ENCODE assay signal across 17 cellular contexts in genomic region chr4:112199041-112199440, GRCh38. TPM values are rescaled to one million over a fixed set of nuclear protein-coding genes. Genes with fewer than 3 reads are reported as not detected.
A peak's percentile ranks its signal among the peaks of the same experiment; 100 is the strongest.
DNase-seq lines count a peak whose midpoint lies in the region; ATAC-seq and TF ChIP-seq lines count a peak whose summit lies in the region.
"Had no signal": no experiment of that assay in that cellular context is flagged by ENCODE, and none has a peak within 500 bp of the region (broad histone marks: within the 10 kb centered on the region; RNA-seq: fewer than 3 reads in every experiment).

No MANE protein-coding gene starts in this region.

- no peaks in the 10 kb centered on the region; a peak in 1 of 7 replicates for H3K36me3 Mint-ChIP-seq in H9 (ENCODE audit: insufficient read depth in 1 of 3, low read depth in 3 of 3)
- H3K36me3 Mint-ChIP-seq: stimulated activated memory B cell treated with anti-CD40 and anti-IgM and Interleukin-4, amounts not matched to agents 10 μg/mL and 1 μg/mL and 100 μg/mL, for 72 hours had no signal

- H3K9me3 ChIP-seq in OCI-LY3 (ENCODE audit: insufficient read depth, low read length) (no peaks in the 10 kb centered on the region), H9 (ENCODE audit: control insufficient read depth, low read depth, low read length) (no peaks in the 10 kb centered on the region), mammary epithelial cell (replicated peaks; ENCODE audit: insufficient read depth, low read length) (no peaks in the 10 kb centered on the region)
- H3K9me3 ChIP-seq: SK-N-SH had no signal

- no peak overlapping the region for H4K5ac ChIP-seq in H9 (ENCODE audit: insufficient read length, low read depth, low read length)

- H2BK15ac ChIP-seq in H9 (ENCODE audit: low read depth, low read length), result no peak overlapping the region

- in situ Hi-C loops in mammary epithelial cell (cut with MboI; ENCODE audit: low sequenced_read_pairs in 2 of 2), result no loop called here

- H3T11ph ChIP-seq in H9 (ENCODE audit: low read length), result no peak overlapping the region

- no peak overlapping the region for H2AK5ac ChIP-seq in H9 (ENCODE audit: insufficient read length, low read length)

- TF ChIP-seq CTCF in OCI-LY3 (IDR thresholded peaks at IDR 0.05; ENCODE audit: low read depth, low read length) (no peak), H9 (conservative IDR thresholded peaks at IDR 0.05) (no peak), mammary epithelial cell (conservative IDR thresholded peaks at IDR 0.05 in 1 of 2, IDR thresholded peaks at IDR 0.05 in 1 of 2; ENCODE audit: extremely low read depth in 1 of 2, insufficient read depth in 1 of 2, low read depth in 1 of 2, low read length in 2 of 2) (no peak)

- peak overlapping the region; percentile 58 for H3K4me3 ChIP-seq in OCI-LY3 (ENCODE audit: low read length)
- no peak overlapping the region for H3K4me3 ChIP-seq in mammary epithelial cell (replicated peaks in 1 of 3; ENCODE audit: insufficient read depth in 1 of 3, low read depth in 2 of 3, low read length in 3 of 3)

- ATAC-seq in GM18517 (IDR thresholded peaks at IDR 0.05; ENCODE audit: unreplicated experiment) (peak; percentile 12), GM19455 (IDR thresholded peaks at IDR 0.05; ENCODE audit: unreplicated experiment) (peak; percentile 30), HG02884 (IDR thresholded peaks at IDR 0.05; ENCODE audit: unreplicated experiment) (peak; percentile 3)

- H3K27me3 Mint-ChIP-seq in H9 (ENCODE audit: low read depth), result no peaks in the 10 kb centered on the region
- H3K27me3 Mint-ChIP-seq: stimulated activated memory B cell treated with anti-CD40 and anti-IgM and Interleukin-4, amounts not matched to agents 10 μg/mL and 1 μg/mL and 100 μg/mL, for 72 hours had no signal

- DNase-seq in NCI-H2171 treated with DMSO at 0.1 percent for 48 hours (lab: John Stamatoyannopoulos, UW) (no peak), H9 (no peak), NCI-H510A (lab: John Stamatoyannopoulos, UW) (no peak), mammary epithelial cell (no peak)
- DNase-seq: Calu3, GDM1, kidney, midbrain, NCI-H1436 treated with DMSO at 0.1 percent for 48 hours, NCI-H446, OCI-M1, SK-N-SH had no signal

- H3K79me2 ChIP-seq in OCI-LY3 (ENCODE audit: low read length) (no peaks in the 10 kb centered on the region), H9 (ENCODE audit: insufficient read depth, low read length) (no peaks in the 10 kb centered on the region), mammary epithelial cell (ENCODE audit: insufficient read depth, low read length) (no peaks in the 10 kb centered on the region)

- dilution Hi-C loops in mammary epithelial cell (cut with HindIII; ENCODE audit: low sequenced_read_pairs), result no loop called here

- no peak overlapping the region for H3K14ac ChIP-seq in H9 (ENCODE audit: insufficient read depth, low read length)

- no peak overlapping the region for H2BK12ac ChIP-seq in H9 (ENCODE audit: insufficient read length, low read depth, low read length)

- BruUV-seq in mammary epithelial cell (replicated peaks; lab: Mats Ljungman, UMichigan), result no TSS peak

- peaks cover 8% of the 10 kb centered on the region in 2 experiments for H3K4me1 Mint-ChIP-seq in H9

- H3K18ac ChIP-seq in H9 (ENCODE audit: insufficient read length, low read depth, low read length), result no peak overlapping the region

- no peak overlapping the region for H3K56ac ChIP-seq in H9 (ENCODE audit: insufficient read length, low read depth, low read length)

- no peak overlapping the region for H3K4me3 Mint-ChIP-seq in H9
- H3K4me3 Mint-ChIP-seq: stimulated activated memory B cell treated with anti-CD40 and anti-IgM and Interleukin-4, amounts not matched to agents 10 μg/mL and 1 μg/mL and 100 μg/mL, for 72 hours had no signal

- peak overlapping the region; percentile 90 for H3K27ac ChIP-seq in OCI-LY3 (ENCODE audit: low read length)
- no peak overlapping the region for H3K27ac ChIP-seq in H9 (ENCODE audit: insufficient read length, low read depth, low read length)
- H3K27ac ChIP-seq in mammary epithelial cell (ENCODE audit: insufficient read depth, low read depth, low read length), result no peak overlapping the region

- peaks cover 58% of the 10 kb centered on the region for H3K4me1 ChIP-seq in OCI-LY3 (ENCODE audit: low read length)
- H3K4me1 ChIP-seq in H9 (ENCODE audit: insufficient read depth, low read length), result peaks cover 4% of the 10 kb centered on the region; the same call in 1 of the 2 replicates
- peaks cover 4% of the 10 kb centered on the region for H3K4me1 ChIP-seq in mammary epithelial cell (ENCODE audit: insufficient read depth, low read length)

- no peaks in the 10 kb centered on the region for H3K79me1 ChIP-seq in H9 (ENCODE audit: insufficient read depth, low read depth, low read length, poor library complexity, severe bottlenecking)

- H3K23me2 ChIP-seq in H9 (ENCODE audit: insufficient read length, low read depth, low read length, poor library complexity, severe bottlenecking), result no peaks in the 10 kb centered on the region

- H3K4me2 ChIP-seq in OCI-LY3 (ENCODE audit: low read length) (peak overlapping the region; percentile 82), H9 (ENCODE audit: insufficient read depth, insufficient read length, low read length) (no peak overlapping the region), mammary epithelial cell (ENCODE audit: insufficient read depth, low read depth, low read length) (no peak overlapping the region)
- H3K4me2 ChIP-seq: SK-N-SH had no signal

- H3K27me3 ChIP-seq in OCI-LY3 (ENCODE audit: low read depth, low read length) (no peaks in the 10 kb centered on the region), H9 (ENCODE audit: insufficient read depth, low read length) (no peaks in the 10 kb centered on the region), mammary epithelial cell (ENCODE audit: insufficient read depth, low read length) (no peaks in the 10 kb centered on the region)

- H4K20me1 ChIP-seq in OCI-LY3 (ENCODE audit: insufficient read depth, low read length) (no peaks in the 10 kb centered on the region), H9 (ENCODE audit: control insufficient read depth, insufficient read depth, insufficient read length) (no peaks in the 10 kb centered on the region), mammary epithelial cell (ENCODE audit: insufficient read depth, low read length) (no peaks in the 10 kb centered on the region)

- no peak overlapping the region for H3K23ac ChIP-seq in H9 (ENCODE audit: insufficient read length, low read depth, low read length)

- WGBS in H9 (ENCODE audit: extremely low coverage, insufficient read length, low lambda C conversion rate), result no CpG with 5 or more reads among the region's 1 CpG
- WGBS in mammary epithelial cell (ENCODE audit: low coverage, missing lambda C conversion rate), result 0% methylated on average over 1 of the region's 1 CpG

- H3K9ac ChIP-seq in OCI-LY3 (ENCODE audit: low read length) (peak overlapping the region; percentile 41; the same call in 1 of the 2 replicates), H9 (ENCODE audit: extremely low read depth, insufficient read length, low read length) (no peak overlapping the region), mammary epithelial cell (ENCODE audit: insufficient read depth, low read length) (no peak overlapping the region)
- H3K9ac ChIP-seq: SK-N-SH had no signal

- H2BK20ac ChIP-seq in H9 (ENCODE audit: low read depth, low read length, poor library complexity, severe bottlenecking), result no peak overlapping the region

- no peaks in the 10 kb centered on the region for H3K9me3 Mint-ChIP-seq in H9
- H3K9me3 Mint-ChIP-seq: stimulated activated memory B cell treated with anti-CD40 and anti-IgM and Interleukin-4, amounts not matched to agents 10 μg/mL and 1 μg/mL and 100 μg/mL, for 72 hours had no signal

- no peak overlapping the region for H2BK120ac ChIP-seq in H9 (ENCODE audit: low read depth, low read length, poor library complexity, severe bottlenecking)

- no peak overlapping the region for H2BK5ac ChIP-seq in H9 (ENCODE audit: insufficient read length, low read length)

- H3K27ac Mint-ChIP-seq in H9, result no peak overlapping the region
- H3K27ac Mint-ChIP-seq: stimulated activated memory B cell treated with anti-CD40 and anti-IgM and Interleukin-4, amounts not matched to agents 10 μg/mL and 1 μg/mL and 100 μg/mL, for 72 hours had no signal

- no peak overlapping the region for H3K4ac ChIP-seq in H9 (ENCODE audit: low read depth, low read length)

- H2AFZ ChIP-seq in OCI-LY3 (ENCODE audit: low read depth, low read length) (no peak overlapping the region), H9 (ENCODE audit: low read length) (no peak overlapping the region), mammary epithelial cell (ENCODE audit: low read depth, low read length) (no peak overlapping the region)

- CTCF ChIA-PET in mammary epithelial cell (lab: Charles Lee; ENCODE audit: low non-redundant PET), result no interaction called here

- H3K36me3 ChIP-seq in OCI-LY3 (replicated peaks; ENCODE audit: low read depth, low read length) (no peaks in the 10 kb centered on the region), mammary epithelial cell (ENCODE audit: insufficient read depth, low read length) (no peaks in the 10 kb centered on the region)

- intact Hi-C loops in mammary epithelial cell (cut with micrococcal nuclease), result no loop called here

- no peak overlapping the region for H4K8ac ChIP-seq in H9 (replicated peaks; ENCODE audit: insufficient read length, low read depth, low read length)

- no peak overlapping the region for H4K91ac ChIP-seq in H9 (ENCODE audit: insufficient read length, low read depth, low read length)

RNA-seq across cellular contexts. Expression of gene AP1AR, which starts 32.5 kb away (rescaled TPM):
- total RNA-seq in H9 (2021) (23.5 and 24.2 TPM in 2 replicates), mammary epithelial cell (10 to 100 TPM; 24.6 to 27.3 TPM)
- polyA plus RNA-seq in mammary epithelial cell, result 6.7 TPM
- 3.7 TPM for polyA minus RNA-seq in mammary epithelial cell

RNA-seq across cellular contexts. Expression of gene FAM241A, which starts 53.8 kb away (rescaled TPM):
- 0.09 and 0.13 TPM in 2 replicates for total RNA-seq in H9 (2021)
- total RNA-seq in mammary epithelial cell, result 1 to 10 TPM; 5.5 to 8.1 TPM
- 2.1 TPM for polyA plus RNA-seq in mammary epithelial cell
- polyA minus RNA-seq in mammary epithelial cell, result 0.98 TPM
